ENCODE assay signal across 17 cellular contexts in the genomic region with DNA sequence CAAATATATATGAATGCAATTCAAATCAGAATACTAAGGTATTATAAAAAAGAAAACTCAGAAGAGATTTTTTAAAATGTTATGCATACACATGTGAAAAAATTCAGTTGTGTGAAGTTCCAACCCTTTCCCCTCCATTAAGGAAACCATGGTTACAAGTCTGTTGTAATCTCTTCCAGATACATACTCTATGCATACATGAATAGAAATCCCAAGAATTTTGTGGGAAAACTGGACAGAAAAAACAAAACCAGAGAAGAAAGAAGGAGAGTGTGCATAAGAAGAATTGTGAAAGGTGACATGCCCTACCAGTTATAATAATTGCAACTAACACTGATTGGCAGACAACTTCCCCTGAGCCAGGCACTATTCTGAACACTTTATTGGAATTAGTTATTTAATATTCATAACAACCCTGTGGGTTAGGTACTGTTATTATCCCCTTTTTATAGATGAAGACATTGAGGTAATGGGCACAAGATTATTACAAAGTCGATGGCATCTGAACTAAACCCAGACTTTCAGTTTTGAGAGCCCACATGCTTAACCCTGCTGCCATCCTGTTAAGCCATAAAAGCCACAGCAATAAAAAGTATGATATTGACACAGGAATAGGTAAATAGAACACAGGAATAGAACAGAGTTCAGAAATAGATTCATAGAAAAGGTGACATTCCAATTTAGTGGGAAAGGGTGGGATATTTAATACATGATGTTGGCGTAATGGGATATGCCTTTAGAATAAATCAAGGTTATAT.
DNase-seq lines count a peak whose midpoint lies in the region; ATAC-seq, FAIRE-seq and TF ChIP-seq lines count a peak whose summit lies in the region.
"Had no signal": no experiment of that assay in that cellular context is flagged by ENCODE, and none has a peak within 500 bp of the region (broad histone marks: within the 10 kb centered on the region; RNA-seq: fewer than 3 reads in every experiment).

No MANE protein-coding gene starts in this region.

- peak; percentile 65 for DNase-seq in DMS53 (lab: John Stamatoyannopoulos, UW)
- DNase-seq in NCI-H69 (lab: John Stamatoyannopoulos, UW): peak; percentile 36
- no peak for DNase-seq in effector memory CD8-positive, alpha-beta T cell
- peak; percentile 62 for DNase-seq in small intestine
- DNase-seq in GM12892 (ENCODE audit: insufficient read length): no peak
- no peak for DNase-seq in ACHN
- DNase-seq in HUDEP-2 (lab: John Stamatoyannopoulos, UW; ENCODE audit: unreplicated experiment in 76 of 76): no peak
- DNase-seq: CD4-positive, CD25-positive, alpha-beta regulatory T cell; KBM-7; MV-4-11; NCI-H187 treated with DMSO at 0.1 percent for 48 hours; NCI-H345; NCI-H524 treated with DMSO at 0.1 percent for 48 hours had no signal

- no peaks in the 10 kb centered on the region for H3K36me3 ChIP-seq in small intestine (ENCODE audit: control insufficient read depth in 2 of 2, insufficient read depth in 2 of 2, low read length in 2 of 2)
- H3K36me3 ChIP-seq: SJSA1 had no signal

- in situ Hi-C loops in ACHN (cut with HindIII; ENCODE audit: low pct_ligation_motif_present, low pct_unique_long_range_greater_than_20kb, low sequenced_read_pairs): no loop called here

- no peaks in the 10 kb centered on the region for H3K9me3 ChIP-seq in small intestine (ENCODE audit: control insufficient read depth, low read depth)
- H3K9me3 ChIP-seq: SJSA1 had no signal

- H3K27me3 Mint-ChIP-seq in effector memory CD8-positive, alpha-beta T cell: peaks cover 30 to 67% of the 10 kb centered on the region in 2 donors

- H3K36me3 Mint-ChIP-seq in effector memory CD8-positive, alpha-beta T cell (ENCODE audit: insufficient read depth): no peaks in the 10 kb centered on the region
- H3K36me3 Mint-ChIP-seq: CD4-positive, CD25-positive, alpha-beta regulatory T cell had no signal

- no peak overlapping the region for H3K27ac Mint-ChIP-seq in effector memory CD8-positive, alpha-beta T cell
- H3K27ac Mint-ChIP-seq: B cell; CD4-positive, CD25-positive, alpha-beta regulatory T cell had no signal

- FAIRE-seq in small intestine (lab: Jason Lieb, UNC) (no peak), GM12892 (lab: Jason Lieb, UNC) (no peak)
- FAIRE-seq: GM12891, HepG2 had no signal

- no peaks in the 10 kb centered on the region for H3K4me1 ChIP-seq in small intestine (ENCODE audit: control insufficient read depth in 2 of 2, insufficient read depth in 1 of 2, low read depth in 1 of 2, low read length in 1 of 2)

- H3K4me3 Mint-ChIP-seq in effector memory CD8-positive, alpha-beta T cell: no peak overlapping the region
- H3K4me3 Mint-ChIP-seq: B cell; CD4-positive, CD25-positive, alpha-beta regulatory T cell had no signal

- WGBS in small intestine, 3 donors: 16 to 67% (median 46%) methylated on average over 2 of the region's 2 CpGs

- TF ChIP-seq POLR2A in GM12892 (IDR thresholded peaks at IDR 0.05; ENCODE audit: low read depth, low read length): no peak

- H3K4me3 ChIP-seq in small intestine (ENCODE audit: low read depth in 1 of 2, low read length in 2 of 2): no peak overlapping the region
- H3K4me3 ChIP-seq: SJSA1 had no signal

- H3K9me3 Mint-ChIP-seq in effector memory CD8-positive, alpha-beta T cell: no peaks in the 10 kb centered on the region
- H3K9me3 Mint-ChIP-seq: CD4-positive, CD25-positive, alpha-beta regulatory T cell had no signal

- H3K27me3 ChIP-seq in small intestine (ENCODE audit: control insufficient read depth in 2 of 2, insufficient read depth in 2 of 2, low read length in 2 of 2): peaks cover 0 to 1% of the 10 kb centered on the region in 2 donors
- H3K27me3 ChIP-seq: SJSA1 had no signal

- peaks cover 0 to 4% of the 10 kb centered on the region in 2 donors for H3K4me1 Mint-ChIP-seq in effector memory CD8-positive, alpha-beta T cell (ENCODE audit: low read depth in 2 of 2)

- peak; percentile 48 for ATAC-seq in effector memory CD8-positive, alpha-beta T cell (replicated peaks)
- ATAC-seq: HepG2 had no signal

- H3K27ac ChIP-seq in small intestine (ENCODE audit: low read depth in 1 of 2, low read length in 1 of 2): no peak overlapping the region
- H3K27ac ChIP-seq: SJSA1 had no signal

Comparison
In these comparisons a context has a peak if more than half of its experiments do, and no peak if none do; other contexts are left out.
1. DNase-seq: peak in DMS53 (single experiment), NCI-H69 (single experiment) and small intestine (single experiment); none in effector memory CD8-positive, alpha-beta T cell (0 of 3), GM12892 (single experiment), ACHN (single experiment) and HUDEP-2 (0 of 76).